In the genomic region with DNA sequence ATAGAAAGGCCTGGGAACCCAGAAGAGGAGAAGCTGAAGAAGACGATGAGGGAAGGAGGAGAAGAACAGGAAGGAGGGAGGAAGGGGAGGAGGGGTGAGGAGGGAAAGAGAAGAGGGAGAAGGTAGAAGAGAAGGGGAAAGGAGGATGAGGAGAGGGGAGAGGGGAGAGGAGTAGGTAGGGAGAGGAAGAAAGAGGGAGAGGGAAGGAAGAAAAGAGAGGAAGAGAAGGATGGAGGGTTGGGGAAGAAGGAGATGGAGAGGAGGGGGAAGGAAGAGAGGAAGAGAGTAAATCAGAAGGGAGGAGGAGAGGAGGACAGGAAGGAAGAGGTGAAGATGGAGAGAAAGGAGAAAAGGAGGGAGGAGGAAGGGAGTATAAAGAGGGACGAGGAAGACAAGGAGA, we compare ENCODE assay signal across 31 cellular contexts.
DNase-seq lines count a peak whose midpoint lies in the region; ATAC-seq, FAIRE-seq and TF ChIP-seq lines count a peak whose summit lies in the region.
"Had no signal": no experiment of that assay in that cellular context is flagged by ENCODE, and none has a peak within 500 bp of the region (broad histone marks: within the 10 kb centered on the region; RNA-seq: fewer than 3 reads in every experiment).

No MANE protein-coding gene starts in this region.

- H2AFZ ChIP-seq in HepG2 (ENCODE audit: low read length), result no peak overlapping the region

- peaks cover 0 to 5% of the 10 kb centered on the region in 2 experiments; a peak in 1 of 5 replicates for H3K27me3 ChIP-seq in HepG2 (ENCODE audit: control insufficient read depth in 1 of 2, insufficient read depth in 2 of 2, low read length in 2 of 2)
- H3K27me3 ChIP-seq in right lobe of liver, result no peaks in the 10 kb centered on the region
- H3K27me3 ChIP-seq: BLaER1; BLaER1 treated with 17β-estradiol and CSF1 and Interleukin-3, amounts not matched to agents 10 nM and 100 nM had no signal

- no peaks in the 10 kb centered on the region for H3K4me1 ChIP-seq in HepG2 (ENCODE audit: insufficient read depth, low read length)
- no peaks in the 10 kb centered on the region for H3K4me1 ChIP-seq in right lobe of liver
- H3K4me1 ChIP-seq in HEK293 (ENCODE audit: control insufficient read depth, insufficient read depth, low read length), result no peaks in the 10 kb centered on the region
- H3K4me1 ChIP-seq: A549, BE2C, BLaER1, Caco-2 had no signal

- no peak overlapping the region for H3K4me2 ChIP-seq in HepG2 (ENCODE audit: low read depth, low read length)
- H3K4me2 ChIP-seq: A549; BLaER1; BLaER1 treated with 17β-estradiol and CSF1 and Interleukin-3, amounts not matched to agents 10 nM and 100 nM had no signal

- intact Hi-C loops in HepG2 (cut with micrococcal nuclease; ENCODE audit: unreplicated experiment) (no loop called here), right lobe of liver (cut with DNase I) (no loop called here)

- TF ChIP-seq POLR2A in HepG2 (IDR thresholded peaks at IDR 0.05; ENCODE audit: insufficient read depth in 1 of 2, low read depth in 2 of 2, low read length in 2 of 2) (no peak), right lobe of liver (IDR thresholded peaks at IDR 0.05) (no peak)

- H3K27ac ChIP-seq in HepG2 (ENCODE audit: extremely low read length, insufficient read depth, low read length) (no peak overlapping the region), right lobe of liver (no peak overlapping the region), HEK293 (ENCODE audit: extremely low read depth, low read depth, low read length) (no peak overlapping the region)
- H3K27ac ChIP-seq: 22Rv1; A549; BLaER1; BLaER1 treated with 17β-estradiol and CSF1 and Interleukin-3, amounts not matched to agents 10 nM and 100 nM; C4-2B had no signal

- POLR2A ChIA-PET in HepG2 (lab: Yijun Ruan, JAX) (no interaction called here), HEK293 (lab: Yijun Ruan, JAX) (no interaction called here)

- ATAC-seq in HepG2, result no peak
- ATAC-seq in right lobe of liver, result no peak
- ATAC-seq: A549; CD8-positive, alpha-beta T cell had no signal

- no peak overlapping the region for H3K9ac ChIP-seq in HepG2 (ENCODE audit: insufficient read depth, low read depth, low read length)
- H3K9ac ChIP-seq: BLaER1; BLaER1 treated with 17β-estradiol and CSF1 and Interleukin-3, amounts not matched to agents 10 nM and 100 nM had no signal

- DNase-seq in HepG2 (ENCODE audit: low spot score), result no peak
- no peak for DNase-seq in right lobe of liver
- no peak for DNase-seq in GM19240 (ENCODE audit: insufficient read length, low spot score)
- DNase-seq: 8988T; ACHN; AML-193; BE2C; C1 segment of cervical spinal cord; Caco-2; Calu3; CD4-positive, alpha-beta memory T cell; CD4-positive, alpha-beta T cell; CD4-positive, CD25-positive, alpha-beta regulatory T cell; CD8-positive, alpha-beta memory T cell; CD8-positive, alpha-beta T cell; COR-L47; DMS 273 treated with DMSO at 0.1 percent for 48 hours; DMS153; DMS53; DMS79; DMS79 treated with DMSO at 0.1 percent for 48 hours; DND-41; EL had no signal

- no peaks in the 10 kb centered on the region for H3K79me2 ChIP-seq in HepG2 (ENCODE audit: insufficient read depth, low read length)

- TF ChIP-seq RAD21 in HepG2 (CRISPR knock-in tag; IDR thresholded peaks at IDR 0.05), result no peak

- H3K36me3 ChIP-seq in HepG2 (replicated peaks in 1 of 2; ENCODE audit: control insufficient read depth in 1 of 2, insufficient read depth in 2 of 2, low read length in 2 of 2) (no peaks in the 10 kb centered on the region), right lobe of liver (no peaks in the 10 kb centered on the region), HEK293 (ENCODE audit: control insufficient read depth in 2 of 2, insufficient read depth in 1 of 2, low read length in 2 of 2) (no peaks in the 10 kb centered on the region)
- H3K36me3 ChIP-seq: BE2C; BLaER1; BLaER1 treated with 17β-estradiol and CSF1 and Interleukin-3, amounts not matched to agents 10 nM and 100 nM had no signal

- TF ChIP-seq EP300 in HepG2 (IDR thresholded peaks at IDR 0.05; ENCODE audit: low read depth in 2 of 2, low read length in 2 of 2) (no peak), HepG2 (CRISPR knock-in tag; IDR thresholded peaks at IDR 0.05; ENCODE audit: borderline replicate concordance) (no peak)

- 6% methylated on average over 2 of the region's 2 CpGs for WGBS in HepG2 (ENCODE audit: low lambda C conversion rate)
- 4% methylated on average over 2 of the region's 2 CpGs for WGBS in right lobe of liver (ENCODE audit: insufficient coverage, low coverage, low lambda C conversion rate, missing lambda C conversion rate)

- CTCF ChIA-PET in HepG2 (lab: Yijun Ruan, JAX; ENCODE audit: low intra/inter-chr PET ratio, low total read pairs), result no interaction called here
- CTCF ChIA-PET in HEK293 (lab: Yijun Ruan, JAX), result interaction anchor here (0.6 kb wide), 1 partner anchor 116 kb away, joined by 4 read pairs; no protein-coding TSS in a partner anchor

- no peaks in the 10 kb centered on the region for H3K9me3 ChIP-seq in HepG2 (ENCODE audit: low read length)
- H3K9me3 ChIP-seq in right lobe of liver, result no peaks in the 10 kb centered on the region
- no peaks in the 10 kb centered on the region for H3K9me3 ChIP-seq in HEK293 (ENCODE audit: control insufficient read depth, insufficient read depth, low read depth, low read length)
- H3K9me3 ChIP-seq: A549; BE2C; BLaER1; BLaER1 treated with 17β-estradiol and CSF1 and Interleukin-3, amounts not matched to agents 10 nM and 100 nM; Caco-2 had no signal

- no TSS peak for BruUV-seq in HepG2 (replicated peaks; lab: Mats Ljungman, UMichigan)

- in situ Hi-C loops in HepG2 (cut with HindIII; ENCODE audit: extremely low pct_ligation_motif_present, low pct_unique_long_range_greater_than_20kb), result no loop called here

- no peak for FAIRE-seq in HepG2 (lab: Jason Lieb, UNC)
- FAIRE-seq: A204.1, A549, D721Med had no signal

- TF ChIP-seq CTCF in HepG2 (CRISPR knock-in tag; IDR thresholded peaks at IDR 0.05), result no peak
- TF ChIP-seq CTCF in right lobe of liver (IDR thresholded peaks at IDR 0.05), result no peak
- no peak for TF ChIP-seq CTCF in HEK293 (tag by site-specific recombination; IDR thresholded peaks at IDR 0.05)

- no peaks in the 10 kb centered on the region for H4K20me1 ChIP-seq in HepG2 (ENCODE audit: insufficient read depth, low read length)
- H4K20me1 ChIP-seq: BLaER1; BLaER1 treated with 17β-estradiol and CSF1 and Interleukin-3, amounts not matched to agents 10 nM and 100 nM had no signal

- H3K4me3 ChIP-seq in HepG2 (replicated peaks in 1 of 3; ENCODE audit: insufficient read depth in 1 of 3, low read depth in 2 of 3, low read length in 3 of 3) (no peak overlapping the region), right lobe of liver (no peak overlapping the region), HEK293 (ENCODE audit: low read depth, low read length) (no peak overlapping the region)
- H3K4me3 ChIP-seq: A549; BLaER1; BLaER1 treated with 17β-estradiol and CSF1 and Interleukin-3, amounts not matched to agents 10 nM and 100 nM had no signal

TF ChIP-seq in HepG2, 621 proteins besides CTCF, POLR2A, EP300 and RAD21:
- TF ChIP-seq ATF7 (IDR thresholded peaks at IDR 0.05), result 0 out of 2 replicates have a peak, but pooled peaks have one; percentile 5
- TF ChIP-seq ATF7 (CRISPR knock-in tag; IDR thresholded peaks at IDR 0.05), result no peak
- no peak for TF ChIP-seq YEATS2 (CRISPR knock-in tag; IDR thresholded peaks at IDR 0.05; ENCODE audit: borderline replicate concordance)
- TF ChIP-seq ZNF446 (CRISPR knock-in tag; IDR thresholded peaks at IDR 0.05), result no peak
- peak; percentile 92 for TF ChIP-seq PCBP2 (optimal IDR thresholded peaks at IDR 0.05; ENCODE audit: low read depth, low read length, poor library complexity, severe bottlenecking)
- TF ChIP-seq IKZF1 (IDR thresholded peaks at IDR 0.05), result 0 out of 2 replicates have a peak, but pooled peaks have one; percentile 30
TF ChIP-seq in HepG2: peak in this region for 3.

TF ChIP-seq in HEK293, 187 proteins besides CTCF, POLR2A, EP300 and RAD21 (continues in another document):
- no peak for TF ChIP-seq ZFP41 (tag by site-specific recombination; IDR thresholded peaks at IDR 0.05; ENCODE audit: borderline replicate concordance)
- TF ChIP-seq ZNF248 (tag by site-specific recombination; IDR thresholded peaks at IDR 0.05), result 0 out of 2 replicates have a peak, but pooled peaks have one; percentile 18
- TF ChIP-seq GLI4 (tag by site-specific recombination; IDR thresholded peaks at IDR 0.05), result no peak
- TF ChIP-seq, protein P1, sequence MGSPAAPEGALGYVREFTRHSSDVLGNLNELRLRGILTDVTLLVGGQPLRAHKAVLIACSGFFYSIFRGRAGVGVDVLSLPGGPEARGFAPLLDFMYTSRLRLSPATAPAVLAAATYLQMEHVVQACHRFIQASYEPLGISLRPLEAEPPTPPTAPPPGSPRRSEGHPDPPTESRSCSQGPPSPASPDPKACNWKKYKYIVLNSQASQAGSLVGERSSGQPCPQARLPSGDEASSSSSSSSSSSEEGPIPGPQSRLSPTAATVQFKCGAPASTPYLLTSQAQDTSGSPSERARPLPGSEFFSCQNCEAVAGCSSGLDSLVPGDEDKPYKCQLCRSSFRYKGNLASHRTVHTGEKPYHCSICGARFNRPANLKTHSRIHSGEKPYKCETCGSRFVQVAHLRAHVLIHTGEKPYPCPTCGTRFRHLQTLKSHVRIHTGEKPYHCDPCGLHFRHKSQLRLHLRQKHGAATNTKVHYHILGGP (tag by site-specific recombination; IDR thresholded peaks at IDR 0.05), result peak; percentile 6; the same call in 1 of the 2 replicates
- TF ChIP-seq ZNF366 (tag by site-specific recombination; conservative IDR thresholded peaks at IDR 0.05), result peak; percentile 69
- no peak for TF ChIP-seq GLIS2 (tag by site-specific recombination; IDR thresholded peaks at IDR 0.05)
- 0 out of 2 replicates have a peak, but pooled peaks have one; percentile 32 for TF ChIP-seq ZNF785 (tag by site-specific recombination; IDR thresholded peaks at IDR 0.05)
- no peak for TF ChIP-seq TRIM28 (IDR thresholded peaks at IDR 0.05; ENCODE audit: borderline replicate concordance, low read length)
